ENCODE assay signal across 23 cellular contexts in genomic region chr3:118968111-118968510, GRCh38.
DNase-seq lines count a peak whose midpoint lies in the region; ATAC-seq and TF ChIP-seq lines count a peak whose summit lies in the region.
"Had no signal": no experiment of that assay in that cellular context is flagged by ENCODE, and none has a peak within 500 bp of the region (broad histone marks: within the 10 kb centered on the region; RNA-seq: fewer than 3 reads in every experiment).

No MANE protein-coding gene starts in this region.

- TF ChIP-seq POLR2A in gastroesophageal sphincter (IDR thresholded peaks at IDR 0.05), result no peak

- no peaks in the 10 kb centered on the region for H3K9me3 ChIP-seq in gastroesophageal sphincter

- H3K9me3 Mint-ChIP-seq in WTC11, result no peaks in the 10 kb centered on the region
- H3K9me3 Mint-ChIP-seq: CD4-positive, alpha-beta T cell had no signal

- no peak for TF ChIP-seq EP300 in gastroesophageal sphincter (IDR thresholded peaks at IDR 0.05)

- DNase-seq in D341Med (ENCODE audit: low spot score) (peak; percentile 45), H7 (peak; percentile 22), WTC11 (ENCODE audit: low spot score) (no peak), H4 (ENCODE audit: low spot score) (no peak), OCI-M1 (lab: John Stamatoyannopoulos, UW) (no peak), globus pallidus (ENCODE audit: low spot score) (no peak)
- DNase-seq: ACHN; Calu3; CD4-positive, alpha-beta T cell; DND-41; GF-D8; GOT3; MM.1S; NCI-H1105 treated with DMSO at 0.1 percent for 48 hours; NCI-H1930; NCI-H345; NCI-H526 treated with DMSO at 0.1 percent for 48 hours had no signal

- no peak overlapping the region for H3K4me3 ChIP-seq in H7 (ENCODE audit: insufficient read depth, low read depth, low read length)
- H3K4me3 ChIP-seq in gastroesophageal sphincter, result no peak overlapping the region
- H3K4me3 ChIP-seq: SK-N-MC had no signal

- no peaks in the 10 kb centered on the region for H3K36me3 ChIP-seq in H7 (replicated peaks; ENCODE audit: control insufficient read depth, insufficient read depth, low read length)
- no peaks in the 10 kb centered on the region for H3K36me3 ChIP-seq in gastroesophageal sphincter

- POLR2A ChIA-PET in WTC11 (lab: Charles Lee), result no interaction called here

- WGBS in gastroesophageal sphincter (ENCODE audit: low coverage in 1 of 2), 2 donors, result 40 to 63% methylated on average over 2 to 4 of the region's 4 CpGs

- CTCF ChIA-PET in WTC11 (lab: Charles Lee), result interaction anchor here (0.9 to 4.0 kb wide), 3 partner anchors 67 to 86 kb away, joined by 3 to 15 read pairs (median 4); partner anchors contain the start of gene IGSF11

- peak overlapping the region; percentile 9 to 72 (median 35) for H3K27ac ChIP-seq in gastroesophageal sphincter
- H3K27ac ChIP-seq: SK-N-MC had no signal

- H3K27me3 ChIP-seq in H7 (ENCODE audit: control insufficient read depth, insufficient read depth, low read length) (no peaks in the 10 kb centered on the region), gastroesophageal sphincter (no peaks in the 10 kb centered on the region)

- H3K27me3 Mint-ChIP-seq in WTC11 (ENCODE audit: low read depth), result no peaks in the 10 kb centered on the region

- TF ChIP-seq CTCF in WTC11 (IDR thresholded peaks at IDR 0.05) (no peak), gastroesophageal sphincter (IDR thresholded peaks at IDR 0.05) (no peak)

- H3K4me3 Mint-ChIP-seq in WTC11, result no peak overlapping the region
- H3K4me3 Mint-ChIP-seq: B cell; CD4-positive, alpha-beta T cell had no signal

- ATAC-seq in WTC11, result peak; percentile 95
- no peak for ATAC-seq in gastroesophageal sphincter
- no peak for ATAC-seq in activated CD4-positive, CD25-positive, alpha-beta regulatory T cell treated with anti-CD3 and anti-CD28 coated beads, Interleukin-2, amount 50 U/mL, for 24 hours
- ATAC-seq: Panc1, Right ventricle myocardium inferior had no signal

- peaks cover 0 to 79% (median 12%) of the 10 kb centered on the region in 3 donors for H3K4me1 ChIP-seq in gastroesophageal sphincter

- H3K36me3 Mint-ChIP-seq in WTC11, result no peaks in the 10 kb centered on the region

- H3K27ac Mint-ChIP-seq in WTC11, result peak overlapping the region; percentile 20; the same call in 1 of the 2 replicates
- H3K27ac Mint-ChIP-seq: B cell; CD4-positive, alpha-beta T cell had no signal

- H3K4me1 Mint-ChIP-seq in WTC11, result peaks cover 49% of the 10 kb centered on the region
- H3K4me1 Mint-ChIP-seq: B cell had no signal

TF ChIP-seq in WTC11, 78 proteins besides CTCF, POLR2A, EP300 and RAD21:
- TF ChIP-seq FOXJ3 (CRISPR knock-in tag; IDR thresholded peaks at IDR 0.05; ENCODE audit: borderline replicate concordance) (no peak), ZBTB43 (CRISPR knock-in tag; IDR thresholded peaks at IDR 0.05) (no peak), ZMAT4 (CRISPR knock-in tag; IDR thresholded peaks at IDR 0.05) (no peak), MXD4 (CRISPR knock-in tag; IDR thresholded peaks at IDR 0.05; ENCODE audit: borderline replicate concordance) (no peak), ZNF219 (CRISPR knock-in tag; IDR thresholded peaks at IDR 0.05; ENCODE audit: borderline replicate concordance) (no peak), ZNF121 (CRISPR knock-in tag; IDR thresholded peaks at IDR 0.05) (no peak), SMAD4 (CRISPR knock-in tag; IDR thresholded peaks at IDR 0.05) (no peak), NFYB (CRISPR knock-in tag; conservative IDR thresholded peaks at IDR 0.05; ENCODE audit: low read depth) (no peak), ESRRA (CRISPR knock-in tag; IDR thresholded peaks at IDR 0.05; ENCODE audit: borderline replicate concordance) (no peak)

Comparison
In these comparisons a context has a peak if more than half of its experiments do, and no peak if none do; other contexts are left out.
1. DNase-seq: peak in D341Med (single experiment) and H7 (single experiment); none in WTC11 (single experiment), H4 (single experiment), OCI-M1 (single experiment) and globus pallidus (single experiment).